ENCODE assay signal across 27 cellular contexts in the genomic region with DNA sequence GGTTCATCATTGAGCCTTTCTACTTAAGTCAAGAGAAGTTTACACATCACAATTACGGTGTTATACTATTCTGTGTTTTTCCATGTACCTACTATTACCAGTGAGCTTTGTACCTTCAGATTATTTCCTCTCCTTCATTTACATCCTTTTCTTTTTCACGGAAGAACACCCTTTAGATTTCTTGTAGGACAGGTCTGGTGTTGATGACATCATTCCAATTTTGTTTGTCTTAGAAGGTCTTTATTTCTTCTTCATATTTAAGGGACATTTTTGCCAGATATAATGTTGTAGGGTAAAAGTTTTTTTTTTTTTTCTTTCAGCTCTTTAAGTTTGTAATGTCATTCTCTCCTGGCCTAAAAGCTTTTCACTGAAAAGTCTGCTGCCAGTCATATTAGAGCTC.
"Had no signal": no experiment of that assay in that cellular context is flagged by ENCODE, and none has a peak within 500 bp of the region (broad histone marks: within the 10 kb centered on the region; RNA-seq: fewer than 3 reads in every experiment).

No MANE protein-coding gene starts in this region.

- H3K9me3 ChIP-seq: testis, thoracic aorta, thyroid gland, tibial artery, transverse colon, upper lobe of left lung, upper lobe of right lung, uterus, vagina had no signal

- H3K27me3 ChIP-seq: stomach, suprapubic skin, testis, thyroid gland, tibial artery, tibial nerve, transverse colon, upper lobe of left lung, upper lobe of right lung, uterus, vagina had no signal

- FAIRE-seq: urothelium cell line had no signal

- DNase-seq: stimulated activated CD4-positive, alpha-beta T cell treated with anti-CD3 and anti-CD28 coated beads, Interleukin-2, amount 100 ng/mL, for 48 hours; stimulated activated CD4-positive, alpha-beta T cell treated with anti-CD3 and anti-CD28 coated beads, Interleukin-4, amount 100 ng/mL, for 1 hour; stimulated activated CD4-positive, alpha-beta T cell treated with anti-CD3 and anti-CD28 coated beads, Interleukin-4, amount 100 ng/mL, for 24 hours; stimulated activated CD4-positive, alpha-beta T cell treated with anti-CD3 and anti-CD28 coated beads, Interleukin-4, amount 100 ng/mL, for 4 hours; stimulated activated CD8-positive, alpha-beta memory T cell treated with anti-CD3 and anti-CD28 coated beads, Interleukin-4, amount 100 ng/mL, for 48 hours; stimulated activated naive B cell treated with anti-CD40 and anti-IgM and Interleukin-4, amounts not matched to agents 10 μg/mL and 1 μg/mL and 100 μg/mL, for 72 hours; stimulated activated naive CD4-positive, alpha-beta T cell; stimulated activated naive CD4-positive, alpha-beta T cell treated with Interleukin-2 at 50 U/mL for 16 hours; stimulated activated naive CD8-positive, alpha-beta T cell treated with anti-CD3 and anti-CD28 coated beads, Interleukin-15, amount 100 ng/mL, for 72 hours; stimulated activated naive CD8-positive, alpha-beta T cell treated with anti-CD3 and anti-CD28 coated beads, Interleukin-15, Interleukin-2, amounts not matched to agents 100 U/mL and 50 U/mL, for 24 hours; stomach; substantia nigra; testis; thyroid gland; tibial artery; transverse colon; trophoblast cell; upper lobe of left lung; upper lobe of right lung; uterus had no signal

- H3K4me3 ChIP-seq: stomach, suprapubic skin, testis, thoracic aorta, thyroid gland, tibial artery, tibial nerve, transverse colon, upper lobe of left lung, upper lobe of right lung, uterus, vagina had no signal

- H3K4me1 ChIP-seq: stomach, suprapubic skin, testis, thyroid gland, tibial artery, tibial nerve, transverse colon, upper lobe of left lung, upper lobe of right lung, uterus, vagina had no signal

- H3K36me3 ChIP-seq: stomach, suprapubic skin, thoracic aorta, thyroid gland, tibial artery, tibial nerve, transverse colon, upper lobe of left lung, upper lobe of right lung, uterus, vagina had no signal

- ATAC-seq: stimulated activated effector memory CD8-positive, alpha-beta T cell treated with anti-CD3 and anti-CD28 coated beads, Interleukin-12 subunit alpha, Interleukin-12 subunit beta, amount 100 ng/mL, for 72 hours; stimulated activated memory B cell treated with anti-CD40 and anti-IgM and Interleukin-4, amounts not matched to agents 10 μg/mL and 1 μg/mL and 100 μg/mL, for 72 hours; stimulated activated naive B cell treated with anti-CD40 and anti-IgM and Interleukin-4, amounts not matched to agents 10 μg/mL and 1 μg/mL and 100 μg/mL, for 72 hours; stimulated activated naive CD8-positive, alpha-beta T cell treated with anti-CD3 and anti-CD28 coated beads, Interleukin-15, amount 100 ng/mL, for 72 hours; stimulated activated naive CD8-positive, alpha-beta T cell treated with anti-CD3 and anti-CD28 coated beads, Interleukin-15, Interleukin-2, amounts not matched to agents 100 U/mL and 50 U/mL, for 24 hours; upper lobe of right lung had no signal

- H3K27ac ChIP-seq: stomach, suprapubic skin, testis, thoracic aorta, thyroid gland, tibial artery, tibial nerve, transverse colon, upper lobe of left lung, upper lobe of right lung, uterus, vagina had no signal
